35 cellular contexts compared by ENCODE assay signal in the genomic region with DNA sequence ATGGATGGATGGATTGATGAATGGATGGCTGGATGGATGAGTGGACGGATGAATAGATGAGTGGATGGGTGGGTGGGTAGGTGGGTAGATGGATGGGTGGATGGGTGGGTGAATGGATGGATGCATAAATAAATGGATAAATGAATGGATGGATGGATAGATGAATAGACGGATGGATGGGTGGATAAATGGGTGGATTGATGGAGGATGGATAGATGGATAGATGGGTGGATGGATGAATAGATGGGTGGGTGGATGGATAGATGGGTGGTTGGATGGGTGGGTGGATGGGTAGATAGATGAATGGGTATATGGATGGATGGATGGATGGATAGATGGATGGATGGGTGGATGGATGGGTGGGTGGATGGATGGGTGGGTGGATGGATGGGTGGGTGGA.
"Had no signal": no experiment of that assay in that cellular context is flagged by ENCODE, and none has a peak within 500 bp of the region (broad histone marks: within the 10 kb centered on the region; RNA-seq: fewer than 3 reads in every experiment).

No MANE protein-coding gene starts in this region.

- H3K9ac ChIP-seq: KMS-11 had no signal

- H3K27ac ChIP-seq: KMS-11 had no signal

- H3K4me3 ChIP-seq: MG63 had no signal

- H3K4me2 ChIP-seq: KMS-11 had no signal

- H3K36me3 ChIP-seq: MG63 had no signal

- H3K9me3 ChIP-seq: MG63 had no signal

- H3K27me3 ChIP-seq: MG63 had no signal

- DNase-seq: Karpas-422, Kasumi-1, MG63, MM.1S, MV-4-11, NCI-H1048, NCI-H1092, NCI-H1092 treated with DMSO at 0.1 percent for 48 hours, NCI-H1105, NCI-H1105 treated with DMSO at 0.1 percent for 48 hours, NCI-H1417, NCI-H1417 treated with DMSO at 0.1 percent for 48 hours, NCI-H1436, NCI-H1436 treated with DMSO at 0.1 percent for 48 hours, NCI-H146, NCI-H1694, NCI-H1694 treated with DMSO at 0.1 percent for 48 hours, NCI-H187, NCI-H187 treated with DMSO at 0.1 percent for 48 hours, NCI-H1930, NCI-H2029 treated with DMSO at 0.1 percent for 48 hours, NCI-H2081, NCI-H2081 treated with DMSO at 0.1 percent for 48 hours, NCI-H2107, NCI-H2171, NCI-H2171 treated with DMSO at 0.1 percent for 48 hours, NCI-H2227 treated with DMSO at 0.1 percent for 48 hours, NCI-H226, NCI-H345, NCI-H446, NCI-H446 treated with DMSO at 0.1 percent for 48 hours, NCI-H510A, NCI-H510A treated with DMSO at 0.1 percent for 48 hours, NCI-H524 had no signal
